27 cellular contexts compared by ENCODE assay signal in genomic region chr1:248815407-248816034, GRCh38. TPM values are rescaled to one million over a fixed set of nuclear protein-coding genes. Genes with fewer than 3 reads are reported as not detected.
A peak's percentile ranks its signal among the peaks of the same experiment; 100 is the strongest.
DNase-seq lines count a peak whose midpoint lies in the region; ATAC-seq and TF ChIP-seq lines count a peak whose summit lies in the region.
"Had no signal": no experiment of that assay in that cellular context is flagged by ENCODE, and none has a peak within 500 bp of the region (broad histone marks: within the 10 kb centered on the region; RNA-seq: fewer than 3 reads in every experiment).

No MANE protein-coding gene starts in this region.

- H2BK120ac ChIP-seq in H9 (ENCODE audit: low read depth, low read length, poor library complexity, severe bottlenecking): no peak overlapping the region

- peaks cover 33% of the 10 kb centered on the region for H3K4me1 Mint-ChIP-seq in activated naive CD8-positive, alpha-beta T cell treated with anti-CD3 and anti-CD28 coated beads, Interleukin-2, amount 10 ng/mL, durations not matched to agents 7 days and 5 days
- peaks cover 31% of the 10 kb centered on the region for H3K4me1 Mint-ChIP-seq in activated naive CD8-positive, alpha-beta T cell treated with anti-CD3 and anti-CD28 coated beads for 36 hours
- peaks cover 21 to 27% of the 10 kb centered on the region in 2 experiments for H3K4me1 Mint-ChIP-seq in H9
- H3K4me1 Mint-ChIP-seq in activated CD8-positive, alpha-beta T cell treated with anti-CD3 and anti-CD28 coated beads for 36 hours (ENCODE audit: low read depth): peaks cover 29% of the 10 kb centered on the region

- peaks cover 56% of the 10 kb centered on the region for H3K36me3 ChIP-seq in osteoblast (ENCODE audit: insufficient read depth, low read length)

- no peak overlapping the region for H3K14ac ChIP-seq in H9 (ENCODE audit: insufficient read depth, low read length)

- no peak overlapping the region for H2BK12ac ChIP-seq in H9 (ENCODE audit: insufficient read length, low read depth, low read length)

- H3K9ac ChIP-seq in H9 (ENCODE audit: extremely low read depth, insufficient read length, low read length): no peak overlapping the region

- H3K23me2 ChIP-seq in H9 (ENCODE audit: insufficient read length, low read depth, low read length, poor library complexity, severe bottlenecking): no peaks in the 10 kb centered on the region

- TF ChIP-seq CTCF in H9 (conservative IDR thresholded peaks at IDR 0.05) (no peak), osteoblast (IDR thresholded peaks at IDR 0.05; ENCODE audit: extremely low read depth, low read depth, low read length) (no peak)
- no peak for TF ChIP-seq CTCF in activated CD8-positive, alpha-beta T cell treated with anti-CD3 and anti-CD28 coated beads for 36 hours (IDR thresholded peaks at IDR 0.05)

- peaks cover 24% of the 10 kb centered on the region for H3K36me3 Mint-ChIP-seq in activated naive CD8-positive, alpha-beta T cell treated with anti-CD3 and anti-CD28 coated beads, Interleukin-2, amount 10 ng/mL, durations not matched to agents 7 days and 5 days
- H3K36me3 Mint-ChIP-seq in activated naive CD8-positive, alpha-beta T cell treated with anti-CD3 and anti-CD28 coated beads for 36 hours: peaks cover 21% of the 10 kb centered on the region
- H3K36me3 Mint-ChIP-seq in H9 (ENCODE audit: insufficient read depth in 1 of 3, low read depth in 3 of 3): peaks cover 29 to 67% (median 61%) of the 10 kb centered on the region in 3 experiments
- H3K36me3 Mint-ChIP-seq in activated CD8-positive, alpha-beta T cell treated with anti-CD3 and anti-CD28 coated beads for 36 hours (ENCODE audit: low read depth): peaks cover 38% of the 10 kb centered on the region

- H2BK20ac ChIP-seq in H9 (ENCODE audit: low read depth, low read length, poor library complexity, severe bottlenecking): no peak overlapping the region

- H4K20me1 ChIP-seq in H9 (ENCODE audit: control insufficient read depth, insufficient read depth, insufficient read length) (no peaks in the 10 kb centered on the region), osteoblast (ENCODE audit: insufficient read depth, low read length) (peaks cover 23% of the 10 kb centered on the region)

- POLR2A ChIA-PET in activated naive CD8-positive, alpha-beta T cell treated with anti-CD3 and anti-CD28 coated beads, Interleukin-2, amount 10 ng/mL, durations not matched to agents 7 days and 5 days (lab: Charles Lee): no interaction called here
- POLR2A ChIA-PET in activated CD8-positive, alpha-beta T cell treated with anti-CD3 and anti-CD28 coated beads for 36 hours (lab: Charles Lee): no interaction called here

- CTCF ChIA-PET in activated CD8-positive, alpha-beta T cell treated with anti-CD3 and anti-CD28 coated beads for 36 hours (lab: Charles Lee): no interaction called here

- no peak overlapping the region for H2BK15ac ChIP-seq in H9 (ENCODE audit: low read depth, low read length)

- no peaks in the 10 kb centered on the region for H3K79me1 ChIP-seq in H9 (ENCODE audit: insufficient read depth, low read depth, low read length, poor library complexity, severe bottlenecking)

- H3K4me3 ChIP-seq in osteoblast (ENCODE audit: insufficient read depth, low read length): no peak overlapping the region
- H3K4me3 ChIP-seq: heart right ventricle, left ventricle myocardium inferior, mucosa of descending colon, SJCRH30 had no signal

- H2AFZ ChIP-seq in H9 (ENCODE audit: low read length): no peak overlapping the region
- H2AFZ ChIP-seq in osteoblast (ENCODE audit: low read length): no peak overlapping the region

- H4K8ac ChIP-seq in H9 (replicated peaks; ENCODE audit: insufficient read length, low read depth, low read length): no peak overlapping the region

- WGBS in H9 (ENCODE audit: extremely low coverage, insufficient read length, low lambda C conversion rate): no CpG with 5 or more reads among the region's 10 CpGs

- no peak overlapping the region for H3K18ac ChIP-seq in H9 (ENCODE audit: insufficient read length, low read depth, low read length)

- H3T11ph ChIP-seq in H9 (ENCODE audit: low read length): no peak overlapping the region

- no peak overlapping the region for H3K23ac ChIP-seq in H9 (ENCODE audit: insufficient read length, low read depth, low read length)

- intact Hi-C loops in activated CD8-positive, alpha-beta T cell treated with anti-CD3 and anti-CD28 coated beads for 36 hours (cut with micrococcal nuclease): no loop called here
- intact Hi-C loops in posterior cingulate gyrus (cut with DNase I): no loop called here

- H3K9me3 ChIP-seq in H9 (ENCODE audit: control insufficient read depth, low read depth, low read length) (no peaks in the 10 kb centered on the region), osteoblast (ENCODE audit: low read depth, low read length) (no peaks in the 10 kb centered on the region)
- H3K9me3 ChIP-seq: heart right ventricle, left ventricle myocardium inferior, mucosa of descending colon, SJCRH30 had no signal

- no peak overlapping the region for H2BK5ac ChIP-seq in H9 (ENCODE audit: insufficient read length, low read length)

- no peak for DNase-seq in activated naive CD8-positive, alpha-beta T cell treated with anti-CD3 and anti-CD28 coated beads, Interleukin-2, amount 10 ng/mL, durations not matched to agents 7 days and 5 days
- no peak for DNase-seq in activated naive CD8-positive, alpha-beta T cell treated with anti-CD3 and anti-CD28 coated beads for 36 hours
- DNase-seq in H9: no peak
- no peak for DNase-seq in activated CD8-positive, alpha-beta T cell treated with anti-CD3 and anti-CD28 coated beads for 36 hours
- DNase-seq in osteoblast (ENCODE audit: insufficient read length, low spot score, missing footprints): peak; percentile 63
- no peak for DNase-seq in posterior cingulate gyrus
- no peak for DNase-seq in SKM-1 (lab: John Stamatoyannopoulos, UW; ENCODE audit: unreplicated experiment)
- DNase-seq: activated T-cell treated with anti-CD3 and anti-CD28 coated beads for 4 hours, amniotic stem cell, cortex of kidney, EL, HCEC 1CT, heart right ventricle, Kasumi-1, left ventricle myocardium inferior, mucosa of descending colon, NCI-H1048, NCI-H187 treated with DMSO at 0.1 percent for 48 hours, NCI-H226, nucleus accumbens, SJCRH30, T-helper 9 cell had no signal

- no peak for ATAC-seq in activated naive CD8-positive, alpha-beta T cell treated with anti-CD3 and anti-CD28 coated beads, Interleukin-2, amount 10 ng/mL, durations not matched to agents 7 days and 5 days (ENCODE audit: low read depth)
- ATAC-seq in activated CD8-positive, alpha-beta T cell treated with anti-CD3 and anti-CD28 coated beads for 36 hours: no peak
- no peak for ATAC-seq in GM18861 (IDR thresholded peaks at IDR 0.05; ENCODE audit: unreplicated experiment)
- ATAC-seq: activated CD4-positive, CD25-positive, alpha-beta regulatory T cell treated with anti-CD3 and anti-CD28 coated beads, Interleukin-2, amount 50 U/mL, for 24 hours; heart right ventricle; mucosa of descending colon; sciatic nerve had no signal

- H4K91ac ChIP-seq in H9 (ENCODE audit: insufficient read length, low read depth, low read length): no peak overlapping the region

- H3K4me1 ChIP-seq in H9 (ENCODE audit: insufficient read depth, low read length) (peaks cover 2% of the 10 kb centered on the region; the same call in 1 of the 2 replicates), osteoblast (ENCODE audit: insufficient read depth, low read length) (peaks cover 12% of the 10 kb centered on the region)
- H3K4me1 ChIP-seq: SJCRH30 had no signal

- no peaks in the 10 kb centered on the region for H3K9me3 Mint-ChIP-seq in activated naive CD8-positive, alpha-beta T cell treated with anti-CD3 and anti-CD28 coated beads, Interleukin-2, amount 10 ng/mL, durations not matched to agents 7 days and 5 days
- H3K9me3 Mint-ChIP-seq in activated naive CD8-positive, alpha-beta T cell treated with anti-CD3 and anti-CD28 coated beads for 36 hours: no peaks in the 10 kb centered on the region
- H3K9me3 Mint-ChIP-seq in H9: no peaks in the 10 kb centered on the region
- H3K9me3 Mint-ChIP-seq in activated CD8-positive, alpha-beta T cell treated with anti-CD3 and anti-CD28 coated beads for 36 hours: no peaks in the 10 kb centered on the region

- H3K27me3 ChIP-seq in H9 (ENCODE audit: insufficient read depth, low read length): no peaks in the 10 kb centered on the region
- no peaks in the 10 kb centered on the region for H3K27me3 ChIP-seq in osteoblast (ENCODE audit: insufficient read depth, low read length)
- H3K27me3 ChIP-seq: heart right ventricle, SJCRH30 had no signal

- no peak overlapping the region for H4K5ac ChIP-seq in H9 (ENCODE audit: insufficient read length, low read depth, low read length)

- no peak overlapping the region for H3K4ac ChIP-seq in H9 (ENCODE audit: low read depth, low read length)

- no peaks in the 10 kb centered on the region; the same call in 1 of the 2 replicates for H3K79me2 ChIP-seq in H9 (ENCODE audit: insufficient read depth, low read length)
- H3K79me2 ChIP-seq in osteoblast (ENCODE audit: insufficient read depth, low read length): peaks cover 48% of the 10 kb centered on the region

- H3K27ac ChIP-seq in H9 (ENCODE audit: insufficient read length, low read depth, low read length) (no peak overlapping the region), osteoblast (ENCODE audit: low read depth, low read length) (no peak overlapping the region)
- H3K27ac ChIP-seq: left ventricle myocardium inferior, SJCRH30 had no signal

- no peak overlapping the region for H3K4me3 Mint-ChIP-seq in activated naive CD8-positive, alpha-beta T cell treated with anti-CD3 and anti-CD28 coated beads, Interleukin-2, amount 10 ng/mL, durations not matched to agents 7 days and 5 days
- H3K4me3 Mint-ChIP-seq in activated naive CD8-positive, alpha-beta T cell treated with anti-CD3 and anti-CD28 coated beads for 36 hours: no peak overlapping the region
- H3K4me3 Mint-ChIP-seq in H9: no peak overlapping the region; a peak in 1 of 5 replicates
- H3K4me3 Mint-ChIP-seq in activated CD8-positive, alpha-beta T cell treated with anti-CD3 and anti-CD28 coated beads for 36 hours: no peak overlapping the region

- H3K27me3 Mint-ChIP-seq in activated naive CD8-positive, alpha-beta T cell treated with anti-CD3 and anti-CD28 coated beads, Interleukin-2, amount 10 ng/mL, durations not matched to agents 7 days and 5 days: no peaks in the 10 kb centered on the region
- H3K27me3 Mint-ChIP-seq in activated naive CD8-positive, alpha-beta T cell treated with anti-CD3 and anti-CD28 coated beads for 36 hours: no peaks in the 10 kb centered on the region
- H3K27me3 Mint-ChIP-seq in H9 (ENCODE audit: low read depth): no peaks in the 10 kb centered on the region
- H3K27me3 Mint-ChIP-seq in activated CD8-positive, alpha-beta T cell treated with anti-CD3 and anti-CD28 coated beads for 36 hours: no peaks in the 10 kb centered on the region

- H3K4me2 ChIP-seq in H9 (ENCODE audit: insufficient read depth, insufficient read length, low read length): no peak overlapping the region
- no peak overlapping the region for H3K4me2 ChIP-seq in osteoblast (ENCODE audit: insufficient read depth, low read length)

- H2AK5ac ChIP-seq in H9 (ENCODE audit: insufficient read length, low read length): no peak overlapping the region

- no peak overlapping the region for H3K56ac ChIP-seq in H9 (ENCODE audit: insufficient read length, low read depth, low read length)

- H3K27ac Mint-ChIP-seq in activated naive CD8-positive, alpha-beta T cell treated with anti-CD3 and anti-CD28 coated beads, Interleukin-2, amount 10 ng/mL, durations not matched to agents 7 days and 5 days: peak overlapping the region; percentile 81
- no peak overlapping the region for H3K27ac Mint-ChIP-seq in activated naive CD8-positive, alpha-beta T cell treated with anti-CD3 and anti-CD28 coated beads for 36 hours
- peak overlapping the region; percentile 21 to 90 (median 68); a peak in 6 of 7 replicates for H3K27ac Mint-ChIP-seq in H9
- peak overlapping the region; percentile 10 for H3K27ac Mint-ChIP-seq in activated CD8-positive, alpha-beta T cell treated with anti-CD3 and anti-CD28 coated beads for 36 hours

RNA-seq across cellular contexts. Expression of gene SH3BP5L, which starts 10.2 kb away (rescaled TPM):
- total RNA-seq in activated naive CD8-positive, alpha-beta T cell treated with anti-CD3 and anti-CD28 coated beads, Interleukin-2, amount 10 ng/mL, durations not matched to agents 7 days and 5 days: 10 to 100 TPM; 32.8 to 34.7 TPM
- 10 to 100 TPM; 15.9 to 16.8 TPM for total RNA-seq in activated naive CD8-positive, alpha-beta T cell treated with anti-CD3 and anti-CD28 coated beads for 36 hours
- 27.6 and 28.8 TPM in 2 replicates for total RNA-seq in H9 (2021)
- 10 to 100 TPM; 16.2 to 18.3 TPM for total RNA-seq in activated CD8-positive, alpha-beta T cell treated with anti-CD3 and anti-CD28 coated beads for 36 hours
- total RNA-seq in osteoblast: 23.6 and 25.3 TPM in 2 replicates

RNA-seq across cellular contexts. Expression of gene ZNF672, which starts 22.5 kb away (rescaled TPM):
- total RNA-seq in activated naive CD8-positive, alpha-beta T cell treated with anti-CD3 and anti-CD28 coated beads, Interleukin-2, amount 10 ng/mL, durations not matched to agents 7 days and 5 days: 10 to 100 TPM; 51.0 to 53.6 TPM
- 10 to 100 TPM; 46.4 to 48.0 TPM for total RNA-seq in activated naive CD8-positive, alpha-beta T cell treated with anti-CD3 and anti-CD28 coated beads for 36 hours
- 28.5 and 29.4 TPM in 2 replicates for total RNA-seq in H9 (2021)
- total RNA-seq in activated CD8-positive, alpha-beta T cell treated with anti-CD3 and anti-CD28 coated beads for 36 hours: 10 to 100 TPM; 43.8 to 45.1 TPM
- total RNA-seq in osteoblast: 15.2 and 15.3 TPM in 2 replicates

RNA-seq across cellular contexts. Expression of gene ZNF692, which starts 43.4 kb away (rescaled TPM):
- 10 to 100 TPM; 58.6 to 70.2 TPM for total RNA-seq in activated naive CD8-positive, alpha-beta T cell treated with anti-CD3 and anti-CD28 coated beads, Interleukin-2, amount 10 ng/mL, durations not matched to agents 7 days and 5 days
- total RNA-seq in activated naive CD8-positive, alpha-beta T cell treated with anti-CD3 and anti-CD28 coated beads for 36 hours: 10 to 100 TPM; 59.1 to 62.2 TPM
- total RNA-seq in H9 (2021) (40.0 and 40.1 TPM in 2 replicates), osteoblast (9.1 and 12.3 TPM in 2 replicates)
- 10 to 100 TPM; 80.8 to 85.6 TPM for total RNA-seq in activated CD8-positive, alpha-beta T cell treated with anti-CD3 and anti-CD28 coated beads for 36 hours

RNA-seq across cellular contexts. Expression of gene LYPD8, which starts 60.0 kb away (rescaled TPM):
- total RNA-seq in activated naive CD8-positive, alpha-beta T cell treated with anti-CD3 and anti-CD28 coated beads, Interleukin-2, amount 10 ng/mL, durations not matched to agents 7 days and 5 days: not detected
- total RNA-seq in activated naive CD8-positive, alpha-beta T cell treated with anti-CD3 and anti-CD28 coated beads for 36 hours: not detected
- total RNA-seq in H9 (2021): not detected in 2 replicates
- not detected for total RNA-seq in activated CD8-positive, alpha-beta T cell treated with anti-CD3 and anti-CD28 coated beads for 36 hours
- not detected in 2 replicates for total RNA-seq in osteoblast
- total RNA-seq: endothelial cell of umbilical vein, heart right ventricle, left ventricle myocardium inferior, sciatic nerve, subcutaneous adipose tissue had no signal
